Comparison of ENCODE assay signal across 8 cellular contexts in genomic region chr19:38736036-38736412, GRCh38. TPM values are rescaled to one million over a fixed set of nuclear protein-coding genes. Genes with fewer than 3 reads are reported as not detected.
DNase-seq lines count a peak whose midpoint lies in the region; ATAC-seq and TF ChIP-seq lines count a peak whose summit lies in the region.

No MANE protein-coding gene starts in this region.

- H3K9me3 ChIP-seq in breast epithelium, result no peaks in the 10 kb centered on the region
- no peaks in the 10 kb centered on the region for H3K9me3 ChIP-seq in mesodermal cell (ENCODE audit: control insufficient read depth, low read length)
- H3K9me3 ChIP-seq in subcutaneous abdominal adipose tissue (ENCODE audit: control insufficient read depth in 5 of 5, low read length in 5 of 5), result no peaks in the 10 kb centered on the region

- no peak for TF ChIP-seq POLR2A in breast epithelium (IDR thresholded peaks at IDR 0.05)

- H3K4me1 ChIP-seq in breast epithelium (peaks cover 0 to 2% of the 10 kb centered on the region in 2 donors), mesodermal cell (ENCODE audit: control insufficient read depth, insufficient read depth, low read length, poor library complexity, severe bottlenecking) (peaks cover 15% of the 10 kb centered on the region), subcutaneous abdominal adipose tissue (ENCODE audit: control insufficient read depth in 5 of 5, insufficient read depth in 5 of 5, low read length in 5 of 5) (peaks cover 0 to 37% (median 0%) of the 10 kb centered on the region in 5 donors)

- peaks cover 29% of the 10 kb centered on the region for H3K36me3 Mint-ChIP-seq in MCF 10A (ENCODE audit: insufficient read depth, unreplicated experiment)

- no peak for ATAC-seq in HG03175 (IDR thresholded peaks at IDR 0.05; ENCODE audit: unreplicated experiment)

- WGBS in mesodermal cell (ENCODE audit: insufficient coverage in 2 of 2), 2 experiments, result 4 to 5% methylated on average over 28 to 30 of the region's 42 CpGs

- H3K4me3 Mint-ChIP-seq in MCF 10A (ENCODE audit: unreplicated experiment), result no peak overlapping the region

- peaks cover 27% of the 10 kb centered on the region for H3K4me1 Mint-ChIP-seq in MCF 10A (ENCODE audit: insufficient read depth, unreplicated experiment)

- POLR2A ChIA-PET in MCF 10A (lab: Yijun Ruan, JAX), result no interaction called here

- BruUV-seq in MCF 10A (replicated peaks; lab: Mats Ljungman, UMichigan), result no TSS peak

- H3K27ac ChIP-seq in breast epithelium, result peak overlapping the region; percentile 76 to 80
- peak overlapping the region in 3 of 59 donors; percentile 51 to 65 (median 58) for H3K27ac ChIP-seq in dorsolateral prefrontal cortex
- no peak overlapping the region for H3K27ac ChIP-seq in mesodermal cell (ENCODE audit: low read depth, low read length, severe bottlenecking)
- H3K27ac ChIP-seq in subcutaneous abdominal adipose tissue (ENCODE audit: low read depth, low read length), result no peak overlapping the region

- H3K4me3 ChIP-seq in breast epithelium (peak overlapping the region; percentile 29 to 65 (median 55)), WI38 (ENCODE audit: low read depth, low read length) (peak overlapping the region; percentile 39; the same call in 1 of the 2 replicates), dorsolateral prefrontal cortex (peak overlapping the region in 56 of 59 donors; percentile 24 to 63 (median 46)), mesodermal cell (ENCODE audit: extremely low read depth, insufficient read depth, low read length, poor library complexity, severe bottlenecking) (peak overlapping the region; percentile 36), subcutaneous abdominal adipose tissue (ENCODE audit: low read depth in 1 of 5, low read length in 5 of 5) (peak overlapping the region in 3 of 5 donors; percentile 51 to 64 (median 57))

- H3K27me3 ChIP-seq in breast epithelium (no peaks in the 10 kb centered on the region), dorsolateral prefrontal cortex (no peaks in the 10 kb centered on the region), subcutaneous abdominal adipose tissue (ENCODE audit: control insufficient read depth in 5 of 5, insufficient read depth in 4 of 5, low read length in 5 of 5) (no peaks in the 10 kb centered on the region)

- no peak overlapping the region for H3K9ac ChIP-seq in subcutaneous abdominal adipose tissue (ENCODE audit: low read length in 5 of 5)

- no peak for TF ChIP-seq CTCF in breast epithelium (IDR thresholded peaks at IDR 0.05)
- TF ChIP-seq CTCF in MCF 10A (IDR thresholded peaks at IDR 0.05; ENCODE audit: unreplicated experiment), result no peak
- no peak for TF ChIP-seq CTCF in WI38 (IDR thresholded peaks at IDR 0.05; ENCODE audit: low read depth, low read length)
- no peak for TF ChIP-seq CTCF in dorsolateral prefrontal cortex (IDR thresholded peaks at IDR 0.05 in 54 of 56, conservative IDR thresholded peaks at IDR 0.05 in 2 of 56; ENCODE audit: low read depth in 1 of 56, partially characterized antibody in 56 of 56)

- no peaks in the 10 kb centered on the region for H3K9me3 Mint-ChIP-seq in MCF 10A (ENCODE audit: unreplicated experiment)

- intact Hi-C loops in breast epithelium (cut with DNase I; ENCODE audit: low total_unique reads), result no loop called here
- intact Hi-C loops in MCF 10A (cut with micrococcal nuclease), result no loop called here
- intact Hi-C loops in dorsolateral prefrontal cortex (cut with DNase I), result no loop called here

- no peaks in the 10 kb centered on the region for H3K36me3 ChIP-seq in breast epithelium
- peaks cover 13% of the 10 kb centered on the region for H3K36me3 ChIP-seq in mesodermal cell (ENCODE audit: control insufficient read depth, insufficient read depth, low read length)
- peaks cover 0 to 11% (median 10%) of the 10 kb centered on the region in 5 donors for H3K36me3 ChIP-seq in subcutaneous abdominal adipose tissue (ENCODE audit: control insufficient read depth in 5 of 5, insufficient read depth in 5 of 5, low read length in 5 of 5)

- CTCF ChIA-PET in MCF 10A (lab: Yijun Ruan, JAX), result no interaction called here

- peak in 1 of 2 donors; percentile 70 for DNase-seq in breast epithelium (ENCODE audit: low spot score in 2 of 2)
- no peak for DNase-seq in MCF 10A (ENCODE audit: unreplicated experiment)
- peak in 1 of 10 donors; percentile 40 for DNase-seq in dorsolateral prefrontal cortex
- no peak for DNase-seq in midbrain (lab: John Stamatoyannopoulos, UW)

- no peak overlapping the region for H3K27ac Mint-ChIP-seq in MCF 10A (ENCODE audit: low read depth, unreplicated experiment)

- no peaks in the 10 kb centered on the region for H3K27me3 Mint-ChIP-seq in MCF 10A (ENCODE audit: insufficient read depth, unreplicated experiment)

RNA-seq across cellular contexts. Expression of gene CAPN12, which starts 8.2 kb away (rescaled TPM):
- total RNA-seq in breast epithelium (1 to 10 TPM in 2 of 3 donors, under 1 TPM in 1; 0.16 to 9.2 (median 4.1) TPM), MCF 10A (2022) (not detected in 2 replicates), dorsolateral prefrontal cortex (1 to 10 TPM in 55 of 120 experiments, under 1 TPM in 32, not detected in 33; 0.19 to 3.0 (median 1.2) TPM)
- polyA plus RNA-seq in mesodermal cell (2013, experiment 1 of 2), result 4.4 TPM
- polyA plus RNA-seq in mesodermal cell (2013, experiment 2 of 2), result 3.0 TPM

RNA-seq across cellular contexts. Expression of gene LGALS7, which starts 37.3 kb away (rescaled TPM):
- 1 to 10 TPM in 1 of 3 donors, not detected in 2; 1.5 TPM for total RNA-seq in breast epithelium
- total RNA-seq in MCF 10A (2022), result 1.1 TPM in 1 of 2 replicates, not detected in the other
- total RNA-seq in dorsolateral prefrontal cortex, result 1 to 10 TPM in 3 of 120 experiments, not detected in 117; 1.1 to 1.2 (median 1.2) TPM
- not detected for polyA plus RNA-seq in mesodermal cell (2013, experiment 1 of 2)
- not detected for polyA plus RNA-seq in mesodermal cell (2013, experiment 2 of 2)

RNA-seq across cellular contexts. Expression of gene LGALS7B, which starts 53.0 kb away (rescaled TPM):
- total RNA-seq in breast epithelium, result 10 to 100 TPM in 1 of 3 donors, 1 to 10 TPM in 1, not detected in 1; 5.9 to 23.6 TPM
- total RNA-seq in MCF 10A (2022), result 2.5 and 2.6 TPM in 2 replicates
- not detected for total RNA-seq in dorsolateral prefrontal cortex
- polyA plus RNA-seq in mesodermal cell (2013, experiment 1 of 2), result not detected
- polyA plus RNA-seq in mesodermal cell (2013, experiment 2 of 2), result not detected

Comparison
In these comparisons a context has a peak if more than half of its experiments do, and no peak if none do; other contexts are left out.
1. H3K27ac ChIP-seq: peak in breast epithelium (2 of 2); none in mesodermal cell (single experiment) and subcutaneous abdominal adipose tissue (single experiment).
2. Peak in every context shown above with its lines, with median percentiles within 50 percentile points of each other: H3K4me3 ChIP-seq.